In the genomic region with DNA sequence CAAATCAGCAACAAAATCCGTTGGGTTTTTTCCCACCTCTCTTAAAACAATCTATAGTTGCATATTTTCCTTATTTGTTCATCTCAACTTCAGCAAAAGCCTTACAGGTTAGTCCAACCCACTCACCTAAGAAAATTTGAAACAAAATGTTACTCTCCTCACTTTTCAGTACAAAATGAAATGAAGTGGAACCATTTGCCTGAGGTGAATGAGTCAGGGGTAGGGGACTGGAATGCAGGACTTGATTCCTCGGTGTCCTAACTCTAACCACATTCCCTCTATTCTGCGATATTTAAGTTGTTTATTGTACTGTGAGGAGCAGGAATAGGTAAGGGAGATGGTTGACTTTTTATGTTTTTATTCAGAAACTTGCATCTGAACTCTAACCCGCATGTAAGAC, we compare ENCODE assay signal across 1 cellular context.
TF ChIP-seq lines count a peak whose summit lies in the region.

No MANE protein-coding gene starts in this region.

TF ChIP-seq in GM23338, 12 proteins besides CTCF, POLR2A, EP300 and RAD21:
- TF ChIP-seq EZH2 (IDR thresholded peaks at IDR 0.05; ENCODE audit: low read depth, unreplicated experiment) (no peak), CREB1 (CRISPR knock-in tag; IDR thresholded peaks at IDR 0.05; ENCODE audit: low read depth) (no peak), STAT1 (IDR thresholded peaks at IDR 0.05; ENCODE audit: unreplicated experiment) (no peak), JUNB (IDR thresholded peaks at IDR 0.05; ENCODE audit: unreplicated experiment) (no peak), ZNF114 (CRISPR knock-in tag; IDR thresholded peaks at IDR 0.05) (no peak), ZNF331 (CRISPR knock-in tag; IDR thresholded peaks at IDR 0.05; ENCODE audit: low read depth) (no peak), POLR2AphosphoS5 (IDR thresholded peaks at IDR 0.05; ENCODE audit: low read depth) (no peak), EZH2phosphoT487 (IDR thresholded peaks at IDR 0.05; ENCODE audit: unreplicated experiment) (no peak), NANOG (IDR thresholded peaks at IDR 0.05; ENCODE audit: borderline replicate concordance) (no peak)
- TF ChIP-seq, protein P1, sequence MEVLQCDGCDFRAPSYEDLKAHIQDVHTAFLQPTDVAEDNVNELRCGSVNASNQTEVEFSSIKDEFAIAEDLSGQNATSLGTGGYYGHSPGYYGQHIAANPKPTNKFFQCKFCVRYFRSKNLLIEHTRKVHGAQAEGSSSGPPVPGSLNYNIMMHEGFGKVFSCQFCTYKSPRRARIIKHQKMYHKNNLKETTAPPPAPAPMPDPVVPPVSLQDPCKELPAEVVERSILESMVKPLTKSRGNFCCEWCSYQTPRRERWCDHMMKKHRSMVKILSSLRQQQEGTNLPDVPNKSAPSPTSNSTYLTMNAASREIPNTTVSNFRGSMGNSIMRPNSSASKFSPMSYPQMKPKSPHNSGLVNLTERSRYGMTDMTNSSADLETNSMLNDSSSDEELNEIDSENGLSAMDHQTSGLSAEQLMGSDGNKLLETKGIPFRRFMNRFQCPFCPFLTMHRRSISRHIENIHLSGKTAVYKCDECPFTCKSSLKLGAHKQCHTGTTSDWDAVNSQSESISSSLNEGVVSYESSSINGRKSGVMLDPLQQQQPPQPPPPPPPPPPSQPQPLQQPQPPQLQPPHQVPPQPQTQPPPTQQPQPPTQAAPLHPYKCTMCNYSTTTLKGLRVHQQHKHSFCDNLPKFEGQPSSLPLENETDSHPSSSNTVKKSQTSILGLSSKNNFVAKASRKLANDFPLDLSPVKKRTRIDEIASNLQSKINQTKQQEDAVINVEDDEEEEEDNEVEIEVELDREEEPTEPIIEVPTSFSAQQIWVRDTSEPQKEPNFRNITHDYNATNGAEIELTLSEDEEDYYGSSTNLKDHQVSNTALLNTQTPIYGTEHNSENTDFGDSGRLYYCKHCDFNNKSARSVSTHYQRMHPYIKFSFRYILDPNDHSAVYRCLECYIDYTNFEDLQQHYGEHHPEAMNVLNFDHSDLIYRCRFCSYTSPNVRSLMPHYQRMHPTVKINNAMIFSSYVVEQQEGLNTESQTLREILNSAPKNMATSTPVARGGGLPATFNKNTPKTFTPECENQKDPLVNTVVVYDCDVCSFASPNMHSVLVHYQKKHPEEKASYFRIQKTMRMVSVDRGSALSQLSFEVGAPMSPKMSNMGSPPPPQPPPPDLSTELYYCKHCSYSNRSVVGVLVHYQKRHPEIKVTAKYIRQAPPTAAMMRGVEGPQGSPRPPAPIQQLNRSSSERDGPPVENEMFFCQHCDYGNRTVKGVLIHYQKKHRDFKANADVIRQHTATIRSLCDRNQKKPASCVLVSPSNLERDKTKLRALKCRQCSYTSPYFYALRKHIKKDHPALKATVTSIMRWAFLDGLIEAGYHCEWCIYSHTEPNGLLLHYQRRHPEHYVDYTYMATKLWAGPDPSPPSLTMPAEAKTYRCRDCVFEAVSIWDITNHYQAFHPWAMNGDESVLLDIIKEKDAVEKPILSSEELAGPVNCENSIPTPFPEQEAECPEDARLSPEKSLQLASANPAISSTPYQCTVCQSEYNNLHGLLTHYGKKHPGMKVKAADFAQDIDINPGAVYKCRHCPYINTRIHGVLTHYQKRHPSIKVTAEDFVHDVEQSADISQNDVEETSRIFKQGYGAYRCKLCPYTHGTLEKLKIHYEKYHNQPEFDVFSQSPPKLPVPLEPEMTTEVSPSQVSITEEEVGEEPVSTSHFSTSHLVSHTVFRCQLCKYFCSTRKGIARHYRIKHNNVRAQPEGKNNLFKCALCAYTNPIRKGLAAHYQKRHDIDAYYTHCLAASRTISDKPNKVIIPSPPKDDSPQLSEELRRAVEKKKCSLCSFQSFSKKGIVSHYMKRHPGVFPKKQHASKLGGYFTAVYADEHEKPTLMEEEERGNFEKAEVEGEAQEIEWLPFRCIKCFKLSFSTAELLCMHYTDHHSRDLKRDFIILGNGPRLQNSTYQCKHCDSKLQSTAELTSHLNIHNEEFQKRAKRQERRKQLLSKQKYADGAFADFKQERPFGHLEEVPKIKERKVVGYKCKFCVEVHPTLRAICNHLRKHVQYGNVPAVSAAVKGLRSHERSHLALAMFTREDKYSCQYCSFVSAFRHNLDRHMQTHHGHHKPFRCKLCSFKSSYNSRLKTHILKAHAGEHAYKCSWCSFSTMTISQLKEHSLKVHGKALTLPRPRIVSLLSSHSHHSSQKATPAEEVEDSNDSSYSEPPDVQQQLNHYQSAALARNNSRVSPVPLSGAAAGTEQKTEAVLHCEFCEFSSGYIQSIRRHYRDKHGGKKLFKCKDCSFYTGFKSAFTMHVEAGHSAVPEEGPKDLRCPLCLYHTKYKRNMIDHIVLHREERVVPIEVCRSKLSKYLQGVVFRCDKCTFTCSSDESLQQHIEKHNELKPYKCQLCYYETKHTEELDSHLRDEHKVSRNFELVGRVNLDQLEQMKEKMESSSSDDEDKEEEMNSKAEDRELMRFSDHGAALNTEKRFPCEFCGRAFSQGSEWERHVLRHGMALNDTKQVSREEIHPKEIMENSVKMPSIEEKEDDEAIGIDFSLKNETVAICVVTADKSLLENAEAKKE (CRISPR knock-in tag; IDR thresholded peaks at IDR 0.05) = no peak
- TF ChIP-seq, protein P2, sequence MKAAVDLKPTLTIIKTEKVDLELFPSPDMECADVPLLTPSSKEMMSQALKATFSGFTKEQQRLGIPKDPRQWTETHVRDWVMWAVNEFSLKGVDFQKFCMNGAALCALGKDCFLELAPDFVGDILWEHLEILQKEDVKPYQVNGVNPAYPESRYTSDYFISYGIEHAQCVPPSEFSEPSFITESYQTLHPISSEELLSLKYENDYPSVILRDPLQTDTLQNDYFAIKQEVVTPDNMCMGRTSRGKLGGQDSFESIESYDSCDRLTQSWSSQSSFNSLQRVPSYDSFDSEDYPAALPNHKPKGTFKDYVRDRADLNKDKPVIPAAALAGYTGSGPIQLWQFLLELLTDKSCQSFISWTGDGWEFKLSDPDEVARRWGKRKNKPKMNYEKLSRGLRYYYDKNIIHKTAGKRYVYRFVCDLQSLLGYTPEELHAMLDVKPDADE (IDR thresholded peaks at IDR 0.05) = no peak
- TF ChIP-seq, protein P3, sequence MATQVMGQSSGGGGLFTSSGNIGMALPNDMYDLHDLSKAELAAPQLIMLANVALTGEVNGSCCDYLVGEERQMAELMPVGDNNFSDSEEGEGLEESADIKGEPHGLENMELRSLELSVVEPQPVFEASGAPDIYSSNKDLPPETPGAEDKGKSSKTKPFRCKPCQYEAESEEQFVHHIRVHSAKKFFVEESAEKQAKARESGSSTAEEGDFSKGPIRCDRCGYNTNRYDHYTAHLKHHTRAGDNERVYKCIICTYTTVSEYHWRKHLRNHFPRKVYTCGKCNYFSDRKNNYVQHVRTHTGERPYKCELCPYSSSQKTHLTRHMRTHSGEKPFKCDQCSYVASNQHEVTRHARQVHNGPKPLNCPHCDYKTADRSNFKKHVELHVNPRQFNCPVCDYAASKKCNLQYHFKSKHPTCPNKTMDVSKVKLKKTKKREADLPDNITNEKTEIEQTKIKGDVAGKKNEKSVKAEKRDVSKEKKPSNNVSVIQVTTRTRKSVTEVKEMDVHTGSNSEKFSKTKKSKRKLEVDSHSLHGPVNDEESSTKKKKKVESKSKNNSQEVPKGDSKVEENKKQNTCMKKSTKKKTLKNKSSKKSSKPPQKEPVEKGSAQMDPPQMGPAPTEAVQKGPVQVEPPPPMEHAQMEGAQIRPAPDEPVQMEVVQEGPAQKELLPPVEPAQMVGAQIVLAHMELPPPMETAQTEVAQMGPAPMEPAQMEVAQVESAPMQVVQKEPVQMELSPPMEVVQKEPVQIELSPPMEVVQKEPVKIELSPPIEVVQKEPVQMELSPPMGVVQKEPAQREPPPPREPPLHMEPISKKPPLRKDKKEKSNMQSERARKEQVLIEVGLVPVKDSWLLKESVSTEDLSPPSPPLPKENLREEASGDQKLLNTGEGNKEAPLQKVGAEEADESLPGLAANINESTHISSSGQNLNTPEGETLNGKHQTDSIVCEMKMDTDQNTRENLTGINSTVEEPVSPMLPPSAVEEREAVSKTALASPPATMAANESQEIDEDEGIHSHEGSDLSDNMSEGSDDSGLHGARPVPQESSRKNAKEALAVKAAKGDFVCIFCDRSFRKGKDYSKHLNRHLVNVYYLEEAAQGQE (IDR thresholded peaks at IDR 0.05; ENCODE audit: unreplicated experiment) = no peak
TF ChIP-seq in GM23338: peak in this region for 0.
